ENCODE assay signal across 18 cellular contexts in genomic region chr2:107361951-107362350, GRCh38.
A peak's percentile ranks its signal among the peaks of the same experiment; 100 is the strongest.
DNase-seq lines count a peak whose midpoint lies in the region; ATAC-seq and TF ChIP-seq lines count a peak whose summit lies in the region.
"Had no signal": no experiment of that assay in that cellular context is flagged by ENCODE, and none has a peak within 500 bp of the region (broad histone marks: within the 10 kb centered on the region; RNA-seq: fewer than 3 reads in every experiment).

No MANE protein-coding gene starts in this region.

- peaks cover 6% of the 10 kb centered on the region for H3K9me3 Mint-ChIP-seq in activated T-cell treated with anti-CD3 and anti-CD28 coated beads, Interleukin-2, amount 50 U/mL, for 4 hours
- H3K9me3 Mint-ChIP-seq: CD8-positive, alpha-beta T cell had no signal

- no peak overlapping the region for H3K27ac ChIP-seq in breast epithelium
- H3K27ac ChIP-seq: BLaER1, GM23248 had no signal

- intact Hi-C loops in breast epithelium (cut with DNase I; ENCODE audit: low total_unique reads): no loop called here

- no peak overlapping the region for H3K4me3 ChIP-seq in breast epithelium
- H3K4me3 ChIP-seq: BLaER1, GM23248 had no signal

- no peak for TF ChIP-seq CTCF in breast epithelium (IDR thresholded peaks at IDR 0.05)

- ATAC-seq in GM19463 (IDR thresholded peaks at IDR 0.05; ENCODE audit: unreplicated experiment): no peak
- no peak for ATAC-seq in activated T-cell treated with anti-CD3 and anti-CD28 coated beads, Interleukin-2, amount 50 U/mL, for 4 hours
- ATAC-seq: CD8-positive, alpha-beta T cell had no signal

- no peaks in the 10 kb centered on the region for H3K36me3 Mint-ChIP-seq in activated T-cell treated with anti-CD3 and anti-CD28 coated beads, Interleukin-2, amount 50 U/mL, for 4 hours (ENCODE audit: insufficient read depth)
- H3K36me3 Mint-ChIP-seq: CD8-positive, alpha-beta T cell; IgD-negative memory B cell had no signal

- no peaks in the 10 kb centered on the region for H3K4me1 ChIP-seq in breast epithelium

- no peaks in the 10 kb centered on the region for H3K4me1 Mint-ChIP-seq in activated T-cell treated with anti-CD3 and anti-CD28 coated beads, Interleukin-2, amount 50 U/mL, for 4 hours (ENCODE audit: low read depth)
- H3K4me1 Mint-ChIP-seq: IgD-negative memory B cell had no signal

- no peaks in the 10 kb centered on the region for H3K9me3 ChIP-seq in breast epithelium
- H3K9me3 ChIP-seq: BLaER1 had no signal

- no peak for TF ChIP-seq POLR2A in breast epithelium (IDR thresholded peaks at IDR 0.05)

- no peaks in the 10 kb centered on the region for H3K27me3 ChIP-seq in breast epithelium
- H3K27me3 ChIP-seq: BLaER1 had no signal

- DNase-seq in COLO829 (ENCODE audit: low spot score): peak; percentile 48
- DNase-seq in SK-N-DZ (ENCODE audit: low spot score): peak; percentile 81
- DNase-seq in foreskin melanocyte: peak; percentile 95
- peak; percentile 66 for DNase-seq in pons (ENCODE audit: low spot score)
- no peak for DNase-seq in breast epithelium (ENCODE audit: low spot score in 2 of 2)
- DNase-seq in activated T-cell treated with anti-CD3 and anti-CD28 coated beads, Interleukin-2, amount 50 U/mL, for 4 hours: no peak
- DNase-seq: CD8-positive, alpha-beta T cell; DND-41; GF-D8; GM23248; HCEC 1CT; Kasumi-1; MM.1S; NCI-H1105 treated with DMSO at 0.1 percent for 48 hours; NCI-H1930 had no signal

- H3K36me3 ChIP-seq in breast epithelium: no peaks in the 10 kb centered on the region
- H3K36me3 ChIP-seq: BLaER1 had no signal

- no peak overlapping the region for H3K4me3 Mint-ChIP-seq in activated T-cell treated with anti-CD3 and anti-CD28 coated beads, Interleukin-2, amount 50 U/mL, for 4 hours
- H3K4me3 Mint-ChIP-seq: CD8-positive, alpha-beta T cell; IgD-negative memory B cell had no signal

- no peaks in the 10 kb centered on the region for H3K27me3 Mint-ChIP-seq in activated T-cell treated with anti-CD3 and anti-CD28 coated beads, Interleukin-2, amount 50 U/mL, for 4 hours (ENCODE audit: low read depth)
- H3K27me3 Mint-ChIP-seq: IgD-negative memory B cell had no signal

Comparison
In these comparisons a context has a peak if more than half of its experiments do, and no peak if none do; other contexts are left out.
1. DNase-seq: peak in COLO829 (single experiment), SK-N-DZ (single experiment), foreskin melanocyte (single experiment) and pons (single experiment); none in breast epithelium (0 of 2) and activated T-cell treated with anti-CD3 and anti-CD28 coated beads, Interleukin-2, amount 50 U/mL, for 4 hours (single experiment).